In genomic region chr17:6443692-6444572, GRCh38 we compare ENCODE assay signal across 8 cellular contexts. TPM values are rescaled to one million over a fixed set of nuclear protein-coding genes. Genes with fewer than 3 reads are reported as not detected.
DNase-seq lines count a peak whose midpoint lies in the region; ATAC-seq lines count a peak whose summit lies in the region.

Gene PIMREG (plus strand): TSS chr17:6444455. CDS start chr17:6445111, 656 bp downstream.

- H3K4me3 Mint-ChIP-seq in CD8-positive, alpha-beta memory T cell, result peak within 1 kb of the TSS; percentile 87 to 95 (median 92)

- peak; percentile 80 for ATAC-seq in GM19468 (IDR thresholded peaks at IDR 0.05; ENCODE audit: extremely low read depth, unreplicated experiment)

- no peaks in the 10 kb centered on the region for H3K9me3 ChIP-seq in CD8-positive, alpha-beta memory T cell (ENCODE audit: low read length)
- H3K9me3 ChIP-seq in NT2/D1 (ENCODE audit: insufficient read depth, low read length), result no peaks in the 10 kb centered on the region

- peaks cover 4% of the 10 kb centered on the region for H3K4me1 ChIP-seq in CD8-positive, alpha-beta memory T cell (ENCODE audit: insufficient read depth, low read length)
- H3K4me1 ChIP-seq in NT2/D1 (ENCODE audit: insufficient read depth, insufficient read length), result peaks cover 8% of the 10 kb centered on the region

- peak within 1 kb of the TSS; percentile 93 for H3K9ac ChIP-seq in NT2/D1 (ENCODE audit: insufficient read length, low read depth)

- no peaks in the 10 kb centered on the region for H3K27me3 ChIP-seq in CD8-positive, alpha-beta memory T cell (ENCODE audit: insufficient read depth, low read length, poor library complexity, severe bottlenecking)
- no peaks in the 10 kb centered on the region for H3K27me3 ChIP-seq in NT2/D1 (ENCODE audit: insufficient read depth, insufficient read length)

- peaks cover 12 to 14% (median 14%) of the 10 kb centered on the region in 3 donors for H3K4me1 Mint-ChIP-seq in CD8-positive, alpha-beta memory T cell

- peak within 1 kb of the TSS; percentile 73 for H3K4me3 ChIP-seq in CD8-positive, alpha-beta memory T cell (ENCODE audit: low read length)
- peak within 1 kb of the TSS; percentile 72 for H3K4me3 ChIP-seq in NT2/D1 (ENCODE audit: insufficient read length, low read depth)

- peak; percentile 78 to 88 (median 85) for DNase-seq in CD8-positive, alpha-beta memory T cell
- DNase-seq in HT1080 (ENCODE audit: low read depth) (peak; percentile 86), NT2/D1 (ENCODE audit: low read depth, low spot score) (peak; percentile 88), activated T-cell treated with anti-CD3 and anti-CD28 coated beads for 24 hours (ENCODE audit: low read depth) (peak; percentile 93), epithelial cell of prostate (ENCODE audit: low read depth, low spot score) (peak; percentile 54), mucosa of gallbladder (ENCODE audit: low spot score) (peak; percentile 95)
- DNase-seq in stimulated activated CD8-positive, alpha-beta memory T cell treated with anti-CD3 and anti-CD28 coated beads, Interleukin-4, amount 100 ng/mL, for 1 hour (ENCODE audit: low read depth in 2 of 2, low spot score in 1 of 2), result peak; percentile 73 to 83

- H3K36me3 Mint-ChIP-seq in CD8-positive, alpha-beta memory T cell, result peaks cover 0 to 4% (median 0%) of the 10 kb centered on the region in 3 donors

- H3K27ac ChIP-seq in CD8-positive, alpha-beta memory T cell (ENCODE audit: low read depth, low read length), result no peak within 1 kb of the TSS
- H3K27ac ChIP-seq in epithelial cell of prostate, result peak within 1 kb of the TSS; percentile 53

- CTCF ChIA-PET in CD8-positive, alpha-beta memory T cell (lab: Charles Lee), result interaction anchor here (2.4 kb wide), 1 partner anchor 8 kb away, joined by 12 read pairs; no protein-coding TSS in a partner anchor

- POLR2A ChIA-PET in CD8-positive, alpha-beta memory T cell (lab: Charles Lee), result no interaction called here

- no peaks in the 10 kb centered on the region for H3K36me3 ChIP-seq in CD8-positive, alpha-beta memory T cell (ENCODE audit: insufficient read depth, low read length)
- H3K36me3 ChIP-seq in NT2/D1 (ENCODE audit: insufficient read depth, insufficient read length, low read length), result peaks cover 32% of the 10 kb centered on the region

- H3K9me3 Mint-ChIP-seq in CD8-positive, alpha-beta memory T cell, result peaks cover 0 to 4% (median 0%) of the 10 kb centered on the region in 5 donors

- H3K27ac Mint-ChIP-seq in CD8-positive, alpha-beta memory T cell, result peak within 1 kb of the TSS; percentile 57 to 91 (median 86)

- H3K27me3 Mint-ChIP-seq in CD8-positive, alpha-beta memory T cell, result peaks cover 5 to 18% of the 10 kb centered on the region in 2 donors

RNA-seq across cellular contexts. Expression of gene PIMREG, which starts in this region (rescaled TPM):
- 1 to 10 TPM; 1.6 to 1.8 TPM for total RNA-seq in CD8-positive, alpha-beta memory T cell
- polyA plus RNA-seq in CD8-positive, alpha-beta memory T cell, result not detected
- total RNA-seq in HT1080 (2014; rRNA removed; shearing (Covaris generic)), result 12.8 and 12.9 TPM in 2 replicates
- 14.4 and 16.4 TPM in 2 replicates for polyA plus RNA-seq in HT1080 (2015; cell fraction: cytosol; rRNA removed)
- polyA plus RNA-seq in HT1080 (2015; cell fraction: nucleus; rRNA removed), result 14.0 and 16.5 TPM in 2 replicates
- total RNA-seq in mucosa of gallbladder, result 1.4 TPM
